11 cellular contexts compared by ENCODE assay signal in the genomic region with DNA sequence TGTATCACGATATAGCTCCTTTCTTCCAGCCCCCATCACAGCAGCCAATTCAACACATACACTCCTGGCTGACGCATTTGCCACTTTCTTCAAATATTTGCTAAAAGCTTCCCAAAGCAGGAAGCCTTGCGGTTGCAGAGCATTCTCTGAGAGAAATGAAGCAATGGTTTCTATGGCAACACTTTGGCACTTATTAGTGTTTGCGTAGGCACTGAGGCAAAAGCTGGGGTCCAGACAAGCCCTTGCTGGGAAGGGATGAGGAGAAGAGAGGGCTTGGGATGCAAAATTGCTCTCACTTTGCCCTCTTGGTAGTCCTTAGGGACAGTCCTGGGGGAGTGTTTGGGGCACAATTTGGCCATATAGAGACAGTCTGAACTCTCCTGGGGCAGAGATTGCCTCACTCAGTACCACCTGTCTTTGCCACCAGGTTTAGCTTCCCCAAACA. TPM values are rescaled to one million over a fixed set of nuclear protein-coding genes. Genes with fewer than 3 reads are reported as not detected.
A peak's percentile ranks its signal among the peaks of the same experiment; 100 is the strongest.
DNase-seq lines count a peak whose midpoint lies in the region; ATAC-seq and TF ChIP-seq lines count a peak whose summit lies in the region.
"Had no signal": no experiment of that assay in that cellular context is flagged by ENCODE, and none has a peak within 500 bp of the region (broad histone marks: within the 10 kb centered on the region; RNA-seq: fewer than 3 reads in every experiment).

No MANE protein-coding gene starts in this region.

- H2AFZ ChIP-seq in IMR-90 (replicated peaks; ENCODE audit: low read length, poor library complexity) = no peak overlapping the region
- no peak overlapping the region for H2AFZ ChIP-seq in trophoblast cell (ENCODE audit: insufficient read depth, low read length, poor library complexity)

- H3K9me3 ChIP-seq in IMR-90 (ENCODE audit: control insufficient read depth, insufficient read depth, low read length) (no peaks in the 10 kb centered on the region), trophoblast cell (ENCODE audit: insufficient read depth, low read depth, low read length) (no peaks in the 10 kb centered on the region)
- H3K9me3 ChIP-seq: tibial artery had no signal

- DNase-seq in T-helper 2 cell (peak in 3 of 5 experiments; percentile 2 to 35 (median 27)), IMR-90 (peak; percentile 90), astrocyte of the spinal cord (ENCODE audit: low read depth, low spot score) (peak; percentile 95), trophoblast cell (peak; percentile 1 to 57), globus pallidus (ENCODE audit: low spot score) (no peak), NCI-H146 (lab: John Stamatoyannopoulos, UW) (no peak), COLO668 (lab: John Stamatoyannopoulos, UW; ENCODE audit: unreplicated experiment) (no peak)
- no peak for DNase-seq in T-helper 2 cell treated with Interferon-gamma antibody and Interleukin-4, amounts not matched to agents 5 μg/mL and 100 μg/mL, for 36 hours (ENCODE audit: low spot score)
- DNase-seq: tibial artery had no signal

- no peak overlapping the region for H4K5ac ChIP-seq in IMR-90 (ENCODE audit: low read depth, low read length)

- H3K4me3 ChIP-seq in IMR-90 (ENCODE audit: insufficient read depth, low read depth, low read length) (no peak overlapping the region), astrocyte of the spinal cord (ENCODE audit: low read depth, low read length) (no peak overlapping the region), trophoblast cell (ENCODE audit: low read depth, low read length) (no peak overlapping the region)
- H3K4me3 ChIP-seq: tibial artery had no signal

- no peak overlapping the region for H2BK12ac ChIP-seq in trophoblast cell (ENCODE audit: low read length)

- H3K79me1 ChIP-seq in IMR-90 (ENCODE audit: low read depth in 1 of 2, low read length in 2 of 2) (no peaks in the 10 kb centered on the region), trophoblast cell (ENCODE audit: low read length) (no peaks in the 10 kb centered on the region)

- no peaks in the 10 kb centered on the region for H4K20me1 ChIP-seq in IMR-90 (ENCODE audit: insufficient read depth, low read length)

- TF ChIP-seq CTCF in IMR-90 (conservative IDR thresholded peaks at IDR 0.05; ENCODE audit: low read depth, low read length) (no peak), astrocyte of the spinal cord (IDR thresholded peaks at IDR 0.05; ENCODE audit: low read depth, low read length) (no peak)

- no peaks in the 10 kb centered on the region for H3K36me3 Mint-ChIP-seq in T-helper 2 cell treated with Interferon-gamma antibody and Interleukin-4, amounts not matched to agents 5 μg/mL and 100 μg/mL, for 36 hours (ENCODE audit: low read depth)
- H3K36me3 Mint-ChIP-seq: activated naive CD4-positive, alpha-beta T cell treated with anti-CD3 and anti-CD28 coated beads, Interleukin-2, amount 50 U/mL, for 24 hours had no signal

- H2BK5ac ChIP-seq in IMR-90 (ENCODE audit: low read depth, low read length, poor library complexity, severe bottlenecking) = no peak overlapping the region
- H2BK5ac ChIP-seq in trophoblast cell (ENCODE audit: low read depth, low read length, poor library complexity) = no peak overlapping the region

- CTCF ChIA-PET in IMR-90 (lab: Yijun Ruan, JAX) = interaction anchor here (0.6 kb wide), 1 partner anchor 37 kb away, joined by 3 read pairs; no protein-coding TSS in a partner anchor

- no peaks in the 10 kb centered on the region for H3K9me3 Mint-ChIP-seq in T-helper 2 cell treated with Interferon-gamma antibody and Interleukin-4, amounts not matched to agents 5 μg/mL and 100 μg/mL, for 36 hours
- H3K9me3 Mint-ChIP-seq: activated naive CD4-positive, alpha-beta T cell treated with anti-CD3 and anti-CD28 coated beads, Interleukin-2, amount 50 U/mL, for 24 hours had no signal

- peak overlapping the region; percentile 41; the same call in 1 of the 2 replicates for H3K4me2 ChIP-seq in IMR-90 (ENCODE audit: low read depth, low read length)
- H3K4me2 ChIP-seq in trophoblast cell (ENCODE audit: low read length) = no peak overlapping the region

- H3K27ac ChIP-seq in IMR-90 (ENCODE audit: insufficient read depth, low read length) (no peak overlapping the region), trophoblast cell (ENCODE audit: low read depth, low read length) (no peak overlapping the region)
- H3K27ac ChIP-seq: C4-2B, tibial artery had no signal

- no peak overlapping the region for H4K8ac ChIP-seq in IMR-90 (ENCODE audit: low read depth in 2 of 2, low read length in 2 of 2)
- H4K8ac ChIP-seq in trophoblast cell (ENCODE audit: low read depth, low read length) = no peak overlapping the region

- H3K4ac ChIP-seq in IMR-90 (ENCODE audit: low read depth, low read length) (0 out of 2 replicates have a peak overlapping the region, but pooled peaks have one; percentile 42), trophoblast cell (ENCODE audit: low read depth, low read length) (no peak overlapping the region)

- H3K27me3 Mint-ChIP-seq in T-helper 2 cell treated with Interferon-gamma antibody and Interleukin-4, amounts not matched to agents 5 μg/mL and 100 μg/mL, for 36 hours (ENCODE audit: low read depth) = no peaks in the 10 kb centered on the region
- H3K27me3 Mint-ChIP-seq: activated naive CD4-positive, alpha-beta T cell treated with anti-CD3 and anti-CD28 coated beads, Interleukin-2, amount 50 U/mL, for 24 hours had no signal

- no TSS peak for BruUV-seq in IMR-90 (replicated peaks; lab: Mats Ljungman, UMichigan)

- H2AK5ac ChIP-seq in IMR-90 (ENCODE audit: low read depth, low read length) (no peak overlapping the region), trophoblast cell (ENCODE audit: low read length) (no peak overlapping the region)

- H3K14ac ChIP-seq in IMR-90 (replicated peaks; ENCODE audit: low read depth, low read length) (no peak overlapping the region), trophoblast cell (ENCODE audit: low read length) (no peak overlapping the region)

- TF ChIP-seq POLR2A in IMR-90 (IDR thresholded peaks at IDR 0.05; ENCODE audit: low read depth, low read length) = no peak

- peak overlapping the region; percentile 46 for H2BK120ac ChIP-seq in IMR-90 (ENCODE audit: low read depth, low read length)
- no peak overlapping the region for H2BK120ac ChIP-seq in trophoblast cell (ENCODE audit: insufficient read depth, low read length, poor library complexity)

- H3K56ac ChIP-seq in IMR-90 (ENCODE audit: extremely low read depth, insufficient read depth, low read length) = no peak overlapping the region

- H4K12ac ChIP-seq in trophoblast cell (ENCODE audit: low read depth, low read length) = peak overlapping the region; percentile 12

- in situ Hi-C loops in IMR-90 (cut with MboI; ENCODE audit: low sequenced_read_pairs) (no loop called here), astrocyte of the spinal cord (cut with HindIII; ENCODE audit: low sequenced_read_pairs) (no loop called here)

- H3K9ac ChIP-seq in IMR-90 (ENCODE audit: low read depth, low read length) (no peak overlapping the region), trophoblast cell (ENCODE audit: low read length) (no peak overlapping the region)

- H2BK20ac ChIP-seq in IMR-90 (ENCODE audit: low read depth, low read length) = peak overlapping the region; percentile 34; the same call in 1 of the 2 replicates

- no peaks in the 10 kb centered on the region for H3K9me1 ChIP-seq in IMR-90 (ENCODE audit: insufficient read depth, low read length)

- H2BK15ac ChIP-seq in IMR-90 (ENCODE audit: low read depth, low read length) = no peak overlapping the region

- TF ChIP-seq RAD21 in IMR-90 (IDR thresholded peaks at IDR 0.05; ENCODE audit: low read length) = no peak

- H3K36me3 ChIP-seq in IMR-90 (ENCODE audit: control insufficient read depth, insufficient read depth, low read length) = no peaks in the 10 kb centered on the region
- H3K36me3 ChIP-seq in trophoblast cell (ENCODE audit: control insufficient read depth in 1 of 2, insufficient read depth in 2 of 2, low read length in 2 of 2) = no peaks in the 10 kb centered on the region
- H3K36me3 ChIP-seq: tibial artery had no signal

- no peaks in the 10 kb centered on the region for H3K4me1 Mint-ChIP-seq in T-helper 2 cell treated with Interferon-gamma antibody and Interleukin-4, amounts not matched to agents 5 μg/mL and 100 μg/mL, for 36 hours (ENCODE audit: low read depth)

- intact Hi-C loops in IMR-90 (cut with micrococcal nuclease) = no loop called here

- no peak overlapping the region for H3K27ac Mint-ChIP-seq in T-helper 2 cell treated with Interferon-gamma antibody and Interleukin-4, amounts not matched to agents 5 μg/mL and 100 μg/mL, for 36 hours
- H3K27ac Mint-ChIP-seq: activated naive CD4-positive, alpha-beta T cell treated with anti-CD3 and anti-CD28 coated beads, Interleukin-2, amount 50 U/mL, for 24 hours had no signal

- peak overlapping the region; percentile 21; the same call in 1 of the 2 replicates for H3K18ac ChIP-seq in IMR-90 (ENCODE audit: low read depth, low read length)
- no peak overlapping the region for H3K18ac ChIP-seq in trophoblast cell (ENCODE audit: low read length)

- no peak overlapping the region for H3K23ac ChIP-seq in IMR-90 (ENCODE audit: low read depth, low read length)
- no peak overlapping the region for H3K23ac ChIP-seq in trophoblast cell (ENCODE audit: low read length)

- H3K4me1 ChIP-seq in IMR-90 (ENCODE audit: control insufficient read depth, insufficient read depth, low read length) = peaks cover 1% of the 10 kb centered on the region; the same call in 1 of the 2 replicates
- H3K4me1 ChIP-seq in trophoblast cell (ENCODE audit: control insufficient read depth in 1 of 2, insufficient read depth in 2 of 2, low read length in 2 of 2) = no peaks in the 10 kb centered on the region
- H3K4me1 ChIP-seq: tibial artery had no signal

- H3K27me3 ChIP-seq in IMR-90 (ENCODE audit: control insufficient read depth, insufficient read depth, low read length) (peaks cover 3% of the 10 kb centered on the region), trophoblast cell (ENCODE audit: insufficient read depth, low read length) (no peaks in the 10 kb centered on the region)
- H3K27me3 ChIP-seq: tibial artery had no signal

- no peaks in the 10 kb centered on the region for H3K79me2 ChIP-seq in trophoblast cell (ENCODE audit: control insufficient read depth, insufficient read depth, low read length, poor library complexity)

- WGBS in IMR-90 (ENCODE audit: extremely low coverage in 2 of 2, insufficient read length in 1 of 2), 2 experiments = 50% methylated on average over 1 of the region's 4 CpGs; no CpG with 5 or more reads in 1 of the 2 experiments
- no CpG with 5 or more reads among the region's 4 CpGs for WGBS in trophoblast cell (ENCODE audit: extremely low coverage, insufficient coverage, insufficient read length)

- H4K91ac ChIP-seq in IMR-90 (ENCODE audit: insufficient read depth, low read depth, low read length) = 0 out of 2 replicates have a peak overlapping the region, but pooled peaks have one; percentile 30
- H4K91ac ChIP-seq in trophoblast cell (ENCODE audit: low read depth, low read length) = no peak overlapping the region

- dilution Hi-C loops in IMR-90 (cut with HindIII; ENCODE audit: low sequenced_read_pairs, unreplicated experiment) = no loop called here

- peak; percentile 72 for ATAC-seq in IMR-90 (ENCODE audit: low read depth)

- H2AK9ac ChIP-seq in IMR-90 (replicated peaks; ENCODE audit: low read depth, low read length, poor library complexity) = no peak overlapping the region

- POLR2A ChIA-PET in IMR-90 (lab: Charles Lee; ENCODE audit: unreplicated experiment) = no interaction called here

- H3K4me3 Mint-ChIP-seq in T-helper 2 cell treated with Interferon-gamma antibody and Interleukin-4, amounts not matched to agents 5 μg/mL and 100 μg/mL, for 36 hours = no peak overlapping the region
- H3K4me3 Mint-ChIP-seq: activated naive CD4-positive, alpha-beta T cell treated with anti-CD3 and anti-CD28 coated beads, Interleukin-2, amount 50 U/mL, for 24 hours had no signal

RNA-seq across cellular contexts. Expression of gene PAK3, which starts 55.0 kb away (rescaled TPM):
- 0.36 and 0.56 TPM in 2 replicates for total RNA-seq in IMR-90 (2012; rRNA removed)
- 0.19 and 0.22 TPM in 2 replicates for polyA plus RNA-seq in IMR-90 (2012; rRNA removed)
- 0.03 and 0.05 TPM in 2 replicates for polyA plus RNA-seq in IMR-90 (2012; cell fraction: cytosol; rRNA removed)
- polyA plus RNA-seq in IMR-90 (2012; cell fraction: nucleus; rRNA removed; ENCODE audit: low replicate concordance) = 0.23 and 0.39 TPM in 2 replicates
- polyA plus RNA-seq in trophoblast cell (2013) = 14.6 and 15.9 TPM in 2 replicates

Comparison
In these comparisons a context has a peak if more than half of its experiments do, and no peak if none do; other contexts are left out.
1. DNase-seq: peak in T-helper 2 cell (3 of 5), IMR-90 (single experiment), astrocyte of the spinal cord (single experiment) and trophoblast cell (2 of 2); none in T-helper 2 cell treated with Interferon-gamma antibody and Interleukin-4, amounts not matched to agents 5 μg/mL and 100 μg/mL, for 36 hours (single experiment), globus pallidus (single experiment), NCI-H146 (single experiment) and COLO668 (single experiment).